Comparison of ENCODE assay signal across 20 cellular contexts in genomic region chr2:39213015-39213414, GRCh38.
"Had no signal": no experiment of that assay in that cellular context is flagged by ENCODE, and none has a peak within 500 bp of the region (broad histone marks: within the 10 kb centered on the region; RNA-seq: fewer than 3 reads in every experiment).

No MANE protein-coding gene starts in this region.

- DNase-seq: effector CD8-positive, alpha-beta T cell; foreskin melanocyte; head of caudate nucleus; kidney; left cardiac atrium; left ventricle myocardium inferior; lower lobe of right lung; occipital lobe; pancreas; right cardiac atrium; small intestine; stimulated activated CD4-positive, alpha-beta T cell treated with anti-CD3 and anti-CD28 coated beads, Interleukin-12 subunit alpha, Interleukin-12 subunit beta, amount 100 ng/mL, for 4 hours; stimulated activated naive CD4-positive, alpha-beta T cell; stomach; substantia nigra; transverse colon had no signal

- H3K9me3 Mint-ChIP-seq: memory B cell, mesothelial cell of epicardium, nephron had no signal

- H3K27me3 Mint-ChIP-seq: memory B cell, progenitor cell of endocrine pancreas had no signal

- ATAC-seq: left cardiac atrium, lower lobe of right lung, pancreas, right cardiac atrium had no signal

- H3K27ac Mint-ChIP-seq: memory B cell, mesothelial cell of epicardium, nephron had no signal

- H3K4me3 Mint-ChIP-seq: memory B cell, mesothelial cell of epicardium, nephron had no signal

- H3K4me1 Mint-ChIP-seq: mesothelial cell of epicardium, nephron had no signal
